In the genomic region with DNA sequence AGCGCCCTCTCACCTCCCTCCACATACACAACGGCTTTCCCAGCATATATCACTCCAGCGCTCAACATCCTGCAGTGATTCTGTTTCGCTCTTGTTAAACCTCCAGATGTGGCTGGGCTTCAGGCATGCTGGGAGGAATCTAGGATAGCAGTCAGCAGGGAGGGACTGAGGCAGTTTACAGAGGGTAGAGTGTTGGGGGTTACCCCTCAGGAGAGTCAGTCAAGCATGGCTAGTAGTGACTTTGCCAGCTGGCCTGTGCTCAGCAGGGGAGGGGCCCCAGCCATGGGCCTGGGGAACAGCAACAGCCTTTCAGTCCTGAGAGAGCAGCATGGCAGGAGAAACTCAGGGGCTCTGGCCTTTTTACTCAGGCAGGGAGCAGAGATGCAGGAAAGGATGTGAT, we compare ENCODE assay signal across 14 cellular contexts.
A peak's percentile ranks its signal among the peaks of the same experiment; 100 is the strongest.
DNase-seq lines count a peak whose midpoint lies in the region; ATAC-seq and TF ChIP-seq lines count a peak whose summit lies in the region.
"Had no signal": no experiment of that assay in that cellular context is flagged by ENCODE, and none has a peak within 500 bp of the region (broad histone marks: within the 10 kb centered on the region; RNA-seq: fewer than 3 reads in every experiment).

No MANE protein-coding gene starts in this region.

- H3K27me3 ChIP-seq in mesenchymal stem cell (ENCODE audit: control insufficient read depth in 1 of 2, insufficient read depth in 1 of 2, low read length in 2 of 2), result no peaks in the 10 kb centered on the region
- H3K27me3 ChIP-seq: brain microvascular endothelial cell had no signal

- H3K4me3 ChIP-seq in mesenchymal stem cell (ENCODE audit: insufficient read depth in 1 of 2, low read depth in 1 of 2, low read length in 2 of 2), result no peak overlapping the region
- H3K4me3 ChIP-seq: SK-N-MC had no signal

- no peak overlapping the region for H3K14ac ChIP-seq in mesenchymal stem cell (ENCODE audit: low read length in 2 of 2)

- no peak overlapping the region for H2AFZ ChIP-seq in mesenchymal stem cell (ENCODE audit: low read depth, low read length)

- H3K36me3 Mint-ChIP-seq in WTC11, result no peaks in the 10 kb centered on the region
- H3K36me3 Mint-ChIP-seq: IgD-negative memory B cell had no signal

- no peak overlapping the region for H4K8ac ChIP-seq in mesenchymal stem cell (ENCODE audit: low read length)

- H2AK5ac ChIP-seq in mesenchymal stem cell (ENCODE audit: low read length, severe bottlenecking), result no peak overlapping the region

- CTCF ChIA-PET in WTC11 (lab: Charles Lee), result no interaction called here

- WGBS in mesenchymal stem cell, result 58% methylated on average over 4 of the region's 4 CpGs

- TF ChIP-seq CTCF in WTC11 (IDR thresholded peaks at IDR 0.05) (no peak), GM13976 (IDR thresholded peaks at IDR 0.05; ENCODE audit: borderline replicate concordance, control extremely low read depth, extremely low read depth, insufficient read depth, missing control alignments) (no peak)

- H3K9ac ChIP-seq in mesenchymal stem cell (ENCODE audit: low read length), result no peak overlapping the region

- no peak overlapping the region for H3K23ac ChIP-seq in mesenchymal stem cell (ENCODE audit: low read length in 2 of 2)

- H3K9me3 Mint-ChIP-seq in WTC11, result no peaks in the 10 kb centered on the region

- POLR2A ChIA-PET in WTC11 (lab: Charles Lee), result no interaction called here

- DNase-seq in COLO668 (lab: John Stamatoyannopoulos, UW; ENCODE audit: unreplicated experiment), result peak; percentile 48
- DNase-seq in NCI-H128 (lab: John Stamatoyannopoulos, UW; ENCODE audit: unreplicated experiment), result peak; percentile 10
- peak; percentile 20 for DNase-seq in WTC11 (ENCODE audit: low spot score)
- DNase-seq in mesenchymal stem cell, result no peak
- no peak for DNase-seq in stimulated activated naive CD4-positive, alpha-beta T cell treated with Interleukin-2 at 50 U/mL for 16 hours (lab: John Stamatoyannopoulos, UW)
- DNase-seq in GM13976 (ENCODE audit: low spot score), result no peak
- DNase-seq: activated naive CD4-positive, alpha-beta T cell; brain microvascular endothelial cell; effector CD4-positive, alpha-beta T cell; NCI-H1436 treated with DMSO at 0.1 percent for 48 hours had no signal

- in situ Hi-C loops in GM13976 (cut with MboI; ENCODE audit: low sequenced_read_pairs, unreplicated experiment), result no loop called here

- H3K18ac ChIP-seq in mesenchymal stem cell (ENCODE audit: low read depth in 1 of 2, low read length in 2 of 2), result no peak overlapping the region

- H3K4me1 Mint-ChIP-seq in WTC11, result peaks cover 6% of the 10 kb centered on the region
- H3K4me1 Mint-ChIP-seq: IgD-negative memory B cell had no signal

- H3K9me3 ChIP-seq in mesenchymal stem cell (ENCODE audit: control insufficient read depth, low read length), result no peaks in the 10 kb centered on the region

- no peak overlapping the region for H2BK120ac ChIP-seq in mesenchymal stem cell (ENCODE audit: low read depth, low read length)

- H3K4ac ChIP-seq in mesenchymal stem cell (ENCODE audit: low read depth in 1 of 2, low read length in 2 of 2), result no peak overlapping the region

- ATAC-seq in WTC11 (peak; percentile 92), GM21825 (IDR thresholded peaks at IDR 0.05; ENCODE audit: unreplicated experiment) (no peak), HG03354 (IDR thresholded peaks at IDR 0.05; ENCODE audit: poor library complexity, severe bottlenecking, unreplicated experiment) (no peak)

- H3K4me1 ChIP-seq in mesenchymal stem cell (ENCODE audit: control insufficient read depth, insufficient read depth, low read depth, low read length), result peaks cover 6% of the 10 kb centered on the region

- no peaks in the 10 kb centered on the region for H3K79me1 ChIP-seq in mesenchymal stem cell (replicated peaks; ENCODE audit: low read length, poor library complexity, severe bottlenecking)

- H3K27me3 Mint-ChIP-seq in WTC11 (ENCODE audit: low read depth), result no peaks in the 10 kb centered on the region
- H3K27me3 Mint-ChIP-seq: IgD-negative memory B cell had no signal

- peak overlapping the region; percentile 48 for H3K27ac ChIP-seq in mesenchymal stem cell (ENCODE audit: low read length, poor library complexity, severe bottlenecking)
- H3K27ac ChIP-seq: brain microvascular endothelial cell, SK-N-MC had no signal

- no peak overlapping the region for H3K4me3 Mint-ChIP-seq in WTC11
- H3K4me3 Mint-ChIP-seq: IgD-negative memory B cell had no signal

- no peak overlapping the region for H4K91ac ChIP-seq in mesenchymal stem cell (ENCODE audit: low read length)

- H3K27ac Mint-ChIP-seq in WTC11, result no peak overlapping the region

- no peak overlapping the region for H2BK5ac ChIP-seq in mesenchymal stem cell (ENCODE audit: low read depth, low read length, poor library complexity, severe bottlenecking)

- H3K36me3 ChIP-seq in mesenchymal stem cell (ENCODE audit: control insufficient read depth in 1 of 2, insufficient read depth in 2 of 2, low read depth in 1 of 2, low read length in 2 of 2), result no peaks in the 10 kb centered on the region
- H3K36me3 ChIP-seq: brain microvascular endothelial cell had no signal

- H2BK15ac ChIP-seq in mesenchymal stem cell (ENCODE audit: low read depth, poor library complexity, severe bottlenecking), result no peak overlapping the region

- no peak overlapping the region for H2BK12ac ChIP-seq in mesenchymal stem cell (ENCODE audit: low read length in 2 of 2)

- no peak overlapping the region for H3K4me2 ChIP-seq in mesenchymal stem cell (ENCODE audit: low read length, poor library complexity, severe bottlenecking)

TF ChIP-seq in WTC11, 78 proteins besides CTCF, POLR2A, EP300 and RAD21 (continues in another document):
- TF ChIP-seq, protein P1, sequence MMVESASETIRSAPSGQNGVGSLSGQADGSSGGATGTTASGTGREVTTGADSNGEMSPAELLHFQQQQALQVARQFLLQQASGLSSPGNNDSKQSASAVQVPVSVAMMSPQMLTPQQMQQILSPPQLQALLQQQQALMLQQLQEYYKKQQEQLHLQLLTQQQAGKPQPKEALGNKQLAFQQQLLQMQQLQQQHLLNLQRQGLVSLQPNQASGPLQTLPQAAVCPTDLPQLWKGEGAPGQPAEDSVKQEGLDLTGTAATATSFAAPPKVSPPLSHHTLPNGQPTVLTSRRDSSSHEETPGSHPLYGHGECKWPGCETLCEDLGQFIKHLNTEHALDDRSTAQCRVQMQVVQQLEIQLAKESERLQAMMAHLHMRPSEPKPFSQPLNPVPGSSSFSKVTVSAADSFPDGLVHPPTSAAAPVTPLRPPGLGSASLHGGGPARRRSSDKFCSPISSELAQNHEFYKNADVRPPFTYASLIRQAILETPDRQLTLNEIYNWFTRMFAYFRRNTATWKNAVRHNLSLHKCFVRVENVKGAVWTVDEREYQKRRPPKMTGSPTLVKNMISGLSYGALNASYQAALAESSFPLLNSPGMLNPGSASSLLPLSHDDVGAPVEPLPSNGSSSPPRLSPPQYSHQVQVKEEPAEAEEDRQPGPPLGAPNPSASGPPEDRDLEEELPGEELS (CRISPR knock-in tag; IDR thresholded peaks at IDR 0.05), result no peak
- TF ChIP-seq JUN (CRISPR knock-in tag; IDR thresholded peaks at IDR 0.05) (no peak), GTF2I (CRISPR knock-in tag; conservative IDR thresholded peaks at IDR 0.05) (no peak), CBFB (CRISPR knock-in tag; IDR thresholded peaks at IDR 0.05; ENCODE audit: low read depth) (no peak), TEAD1 (CRISPR knock-in tag; IDR thresholded peaks at IDR 0.05) (no peak), ZNF121 (CRISPR knock-in tag; IDR thresholded peaks at IDR 0.05) (no peak), CREB1 (CRISPR knock-in tag; IDR thresholded peaks at IDR 0.05) (no peak), RORB (CRISPR knock-in tag; IDR thresholded peaks at IDR 0.05) (no peak), GABPB1 (CRISPR knock-in tag; IDR thresholded peaks at IDR 0.05) (no peak)
- TF ChIP-seq, protein P2, sequence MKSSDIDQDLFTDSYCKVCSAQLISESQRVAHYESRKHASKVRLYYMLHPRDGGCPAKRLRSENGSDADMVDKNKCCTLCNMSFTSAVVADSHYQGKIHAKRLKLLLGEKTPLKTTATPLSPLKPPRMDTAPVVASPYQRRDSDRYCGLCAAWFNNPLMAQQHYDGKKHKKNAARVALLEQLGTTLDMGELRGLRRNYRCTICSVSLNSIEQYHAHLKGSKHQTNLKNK (CRISPR knock-in tag; IDR thresholded peaks at IDR 0.05), result no peak
- TF ChIP-seq, protein P3, sequence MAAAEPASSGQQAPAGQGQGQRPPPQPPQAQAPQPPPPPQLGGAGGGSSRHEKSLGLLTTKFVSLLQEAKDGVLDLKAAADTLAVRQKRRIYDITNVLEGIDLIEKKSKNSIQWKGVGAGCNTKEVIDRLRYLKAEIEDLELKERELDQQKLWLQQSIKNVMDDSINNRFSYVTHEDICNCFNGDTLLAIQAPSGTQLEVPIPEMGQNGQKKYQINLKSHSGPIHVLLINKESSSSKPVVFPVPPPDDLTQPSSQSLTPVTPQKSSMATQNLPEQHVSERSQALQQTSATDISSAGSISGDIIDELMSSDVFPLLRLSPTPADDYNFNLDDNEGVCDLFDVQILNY (CRISPR knock-in tag; IDR thresholded peaks at IDR 0.05), result no peak
- TF ChIP-seq, protein P4, sequence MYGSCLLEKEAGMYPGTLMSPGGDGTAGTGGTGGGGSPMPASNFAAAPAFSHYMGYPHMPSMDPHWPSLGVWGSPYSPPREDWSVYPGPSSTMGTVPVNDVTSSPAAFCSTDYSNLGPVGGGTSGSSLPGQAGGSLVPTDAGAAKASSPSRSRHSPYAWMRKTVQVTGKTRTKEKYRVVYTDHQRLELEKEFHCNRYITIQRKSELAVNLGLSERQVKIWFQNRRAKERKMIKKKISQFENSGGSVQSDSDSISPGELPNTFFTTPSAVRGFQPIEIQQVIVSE (CRISPR knock-in tag; IDR thresholded peaks at IDR 0.05; ENCODE audit: borderline replicate concordance), result no peak
- TF ChIP-seq, protein P5, sequence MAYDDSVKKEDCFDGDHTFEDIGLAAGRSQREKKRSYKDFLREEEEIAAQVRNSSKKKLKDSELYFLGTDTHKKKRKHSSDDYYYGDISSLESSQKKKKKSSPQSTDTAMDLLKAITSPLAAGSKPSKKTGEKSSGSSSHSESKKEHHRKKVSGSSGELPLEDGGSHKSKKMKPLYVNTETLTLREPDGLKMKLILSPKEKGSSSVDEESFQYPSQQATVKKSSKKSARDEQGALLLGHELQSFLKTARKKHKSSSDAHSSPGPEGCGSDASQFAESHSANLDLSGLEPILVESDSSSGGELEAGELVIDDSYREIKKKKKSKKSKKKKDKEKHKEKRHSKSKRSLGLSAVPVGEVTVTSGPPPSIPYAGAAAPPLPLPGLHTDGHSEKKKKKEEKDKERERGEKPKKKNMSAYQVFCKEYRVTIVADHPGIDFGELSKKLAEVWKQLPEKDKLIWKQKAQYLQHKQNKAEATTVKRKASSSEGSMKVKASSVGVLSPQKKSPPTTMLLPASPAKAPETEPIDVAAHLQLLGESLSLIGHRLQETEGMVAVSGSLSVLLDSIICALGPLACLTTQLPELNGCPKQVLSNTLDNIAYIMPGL (CRISPR knock-in tag; IDR thresholded peaks at IDR 0.05), result no peak

Comparison
In these comparisons a context has a peak if more than half of its experiments do, and no peak if none do; other contexts are left out.
1. DNase-seq: peak in COLO668 (single experiment), NCI-H128 (single experiment) and WTC11 (single experiment); none in mesenchymal stem cell (single experiment), stimulated activated naive CD4-positive, alpha-beta T cell treated with Interleukin-2 at 50 U/mL for 16 hours (single experiment) and GM13976 (single experiment).